Comparison of ENCODE assay signal across 16 cellular contexts in the genomic region with DNA sequence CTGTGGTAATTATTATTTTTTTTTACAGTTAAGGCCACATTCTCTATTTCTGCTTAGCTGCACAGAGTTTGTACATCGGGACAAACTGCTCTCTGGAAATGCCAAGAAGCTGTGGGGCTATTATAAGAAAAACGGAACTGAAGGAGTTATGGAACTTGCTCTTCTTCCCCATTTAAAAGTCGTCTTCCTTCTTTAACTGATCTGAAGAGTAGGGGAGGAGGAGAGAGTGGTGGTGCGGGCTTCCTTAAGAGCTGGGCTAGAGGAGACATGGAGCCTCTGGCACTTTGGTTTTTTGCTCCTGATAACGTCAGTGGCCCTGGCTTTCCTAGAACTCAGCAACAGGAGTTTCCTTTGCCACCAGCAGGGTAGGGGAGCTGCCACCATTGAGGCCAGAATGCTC. TPM values are rescaled to one million over a fixed set of nuclear protein-coding genes. Genes with fewer than 3 reads are reported as not detected.
DNase-seq lines count a peak whose midpoint lies in the region; ATAC-seq and TF ChIP-seq lines count a peak whose summit lies in the region.
"Had no signal": no experiment of that assay in that cellular context is flagged by ENCODE, and none has a peak within 500 bp of the region (broad histone marks: within the 10 kb centered on the region; RNA-seq: fewer than 3 reads in every experiment).

No MANE protein-coding gene starts in this region.

- peaks cover 0 to 80% (median 0%) of the 10 kb centered on the region in 9 donors for H3K4me1 ChIP-seq in heart right ventricle

- no peak for TF ChIP-seq CTCF in HL-60 (IDR thresholded peaks at IDR 0.05; ENCODE audit: insufficient read depth, low read length)
- no peak for TF ChIP-seq CTCF in heart right ventricle (IDR thresholded peaks at IDR 0.05)

- peak in 6 of 8 donors; percentile 43 to 70 (median 59) for ATAC-seq in heart right ventricle
- ATAC-seq in HG03432 (IDR thresholded peaks at IDR 0.05; ENCODE audit: unreplicated experiment) = no peak

- H3K27me3 ChIP-seq in HL-60 (ENCODE audit: insufficient read depth, poor library complexity, severe bottlenecking) (no peaks in the 10 kb centered on the region), heart right ventricle (no peaks in the 10 kb centered on the region)
- H3K27me3 ChIP-seq: cardiac muscle cell had no signal

- H3K27ac ChIP-seq in HL-60 (replicated peaks) (peak overlapping the region; percentile 89), heart right ventricle (peak overlapping the region in 1 of 10 donors; percentile 78)
- H3K27ac ChIP-seq: cardiac muscle cell had no signal

- DNase-seq in HL-60 (ENCODE audit: low read depth in 1 of 2, low spot score in 1 of 2) (peak; percentile 67 to 83), SIG-M5 treated with dmso at 0.1 percent for 504 hours (lab: John Stamatoyannopoulos, UW; ENCODE audit: unreplicated experiment) (peak; percentile 93), heart right ventricle (no peak), pons (ENCODE audit: low spot score) (peak; percentile 78), A172 (ENCODE audit: low spot score) (no peak), DMS153 (lab: John Stamatoyannopoulos, UW) (no peak), NCI-H345 treated with DMSO at 0.1 percent for 48 hours (lab: John Stamatoyannopoulos, UW; ENCODE audit: unreplicated experiment) (no peak)
- DNase-seq: NCI-H1092; NCI-H2107; NCI-H748 treated with DMSO at 0.1 percent for 48 hours; retina; RPMI8226; stimulated activated CD4-positive, alpha-beta T cell treated with anti-CD3 and anti-CD28 coated beads, Interleukin-2, amount 100 ng/mL, for 24 hours; T-helper 1 cell had no signal

- WGBS in heart right ventricle, 2 donors = 87 to 93% methylated on average over 5 of the region's 5 CpGs

- H3K9me3 ChIP-seq in heart right ventricle = peaks cover 0 to 7% (median 0%) of the 10 kb centered on the region in 11 donors

- H3K4me3 ChIP-seq in HL-60 (replicated peaks; ENCODE audit: insufficient read depth, low read length) (no peak overlapping the region), heart right ventricle (no peak overlapping the region)
- H3K4me3 ChIP-seq: cardiac muscle cell had no signal

- no peaks in the 10 kb centered on the region for H3K36me3 ChIP-seq in heart right ventricle
- H3K36me3 ChIP-seq: cardiac muscle cell had no signal

- intact Hi-C loops in heart right ventricle (cut with DNase I) = no loop called here

RNA-seq across cellular contexts. Expression of gene RAB31, which starts 54.5 kb away (rescaled TPM):
- total RNA-seq in heart right ventricle = 10 to 100 TPM; 12.7 to 47.8 (median 17.0) TPM
- 1 to 10 TPM; 4.5 to 9.3 TPM for polyA plus RNA-seq in heart right ventricle
- 19.6 and 27.9 TPM in 2 replicates for total RNA-seq in A172 (2014; rRNA removed; shearing (Covaris generic))

Comparison
In these comparisons a context has a peak if more than half of its experiments do, and no peak if none do; other contexts are left out.
1. DNase-seq: peak in HL-60 (2 of 2), SIG-M5 treated with dmso at 0.1 percent for 504 hours (single experiment) and pons (single experiment); none in heart right ventricle (0 of 2), A172 (single experiment), DMS153 (single experiment) and NCI-H345 treated with DMSO at 0.1 percent for 48 hours (single experiment).